Comparison of ENCODE assay signal across 10 cellular contexts in the genomic region with DNA sequence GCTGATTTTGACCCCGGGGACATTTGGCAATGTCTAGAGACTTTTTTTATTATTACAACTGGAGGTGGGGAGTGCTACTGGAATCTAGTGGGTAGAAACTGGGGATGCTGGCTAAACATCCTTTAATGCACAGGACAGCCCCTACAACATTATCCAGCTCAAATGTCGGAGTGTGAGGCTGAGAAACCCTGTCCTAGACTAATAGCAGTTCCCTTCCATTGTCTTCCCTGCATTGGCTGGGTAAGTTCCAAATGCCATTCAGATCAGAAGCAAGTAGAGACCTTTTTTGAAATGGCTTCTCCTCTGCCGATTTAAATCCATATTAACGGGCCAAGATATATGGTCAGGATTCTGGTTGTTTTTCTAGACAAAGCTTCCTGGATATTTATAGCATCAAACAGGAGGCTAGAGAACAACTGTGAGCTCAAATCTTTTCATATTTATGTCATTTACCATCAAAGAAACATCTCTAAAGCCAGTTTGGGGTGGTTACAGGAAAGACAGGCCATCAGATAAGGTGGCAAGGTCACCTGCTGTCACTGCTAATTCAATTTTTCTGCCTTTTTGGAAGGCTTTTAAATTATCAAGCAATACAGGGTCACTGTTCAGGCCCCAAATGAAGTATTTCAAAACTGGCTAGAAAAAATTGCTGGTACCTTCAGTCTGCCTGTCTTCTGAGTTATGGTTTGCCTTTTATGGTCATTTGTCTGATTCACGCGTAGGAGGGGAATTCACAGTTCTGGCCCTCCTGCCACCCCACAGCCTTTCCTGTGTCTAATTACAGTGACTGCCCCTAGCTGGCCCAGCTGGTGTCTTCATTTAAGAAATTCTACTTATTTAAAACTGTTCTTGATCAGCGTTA. TPM values are rescaled to one million over a fixed set of nuclear protein-coding genes. Genes with fewer than 3 reads are reported as not detected.
A peak's percentile ranks its signal among the peaks of the same experiment; 100 is the strongest.
DNase-seq lines count a peak whose midpoint lies in the region; ATAC-seq, FAIRE-seq and TF ChIP-seq lines count a peak whose summit lies in the region.
"Had no signal": no experiment of that assay in that cellular context is flagged by ENCODE, and none has a peak within 500 bp of the region (broad histone marks: within the 10 kb centered on the region; RNA-seq: fewer than 3 reads in every experiment).

No MANE protein-coding gene starts in this region.

- intact Hi-C loops in heart right ventricle (cut with DNase I): no loop called here
- intact Hi-C loops in cardiac septum (cut with DNase I): loop anchor here (5.0 kb wide), 1 partner anchor 57 kb away; a partner anchor contains a TSS
- intact Hi-C loops in kidney (cut with DNase I): no loop called here

- FAIRE-seq in kidney (lab: Jason Lieb, UNC): no peak
- FAIRE-seq: G401.6 had no signal

- H3K4me1 Mint-ChIP-seq in natural killer cell treated with Interleukin-12 subunit alpha and Interleukin-12 subunit beta and Interleukin-15 and Interleukin-18, amount 100 ng/mL, for 72 hours (ENCODE audit: low read depth in 2 of 2): peaks cover 48 to 49% of the 10 kb centered on the region in 2 donors

- peaks cover 3% of the 10 kb centered on the region for H3K9me3 Mint-ChIP-seq in natural killer cell treated with Interleukin-12 subunit alpha and Interleukin-12 subunit beta and Interleukin-15 and Interleukin-18, amount 100 ng/mL, for 72 hours

- H3K36me3 ChIP-seq in heart right ventricle (peaks cover 0 to 93% (median 21%) of the 10 kb centered on the region in 9 donors), kidney (ENCODE audit: control insufficient read depth in 1 of 2, insufficient read depth in 2 of 2, low read length in 2 of 2) (peaks cover 15 to 16% of the 10 kb centered on the region in 2 donors)

- WGBS in heart right ventricle, 2 donors: 67 to 69% methylated on average over 7 of the region's 7 CpGs

- TF ChIP-seq CTCF in heart right ventricle (IDR thresholded peaks at IDR 0.05) (no peak), cardiac fibroblast (IDR thresholded peaks at IDR 0.05; ENCODE audit: low read depth, low read length) (no peak), kidney (IDR thresholded peaks at IDR 0.05; ENCODE audit: borderline replicate concordance, extremely low read depth, insufficient read depth) (no peak)

- no peaks in the 10 kb centered on the region for H3K27me3 Mint-ChIP-seq in natural killer cell treated with Interleukin-12 subunit alpha and Interleukin-12 subunit beta and Interleukin-15 and Interleukin-18, amount 100 ng/mL, for 72 hours

- H3K4me1 ChIP-seq in heart right ventricle (peaks cover 3 to 25% (median 16%) of the 10 kb centered on the region in 9 donors), kidney (ENCODE audit: control insufficient read depth in 1 of 2, insufficient read depth in 1 of 2, low read depth in 1 of 2, low read length in 2 of 2) (peaks cover 6% of the 10 kb centered on the region in 2 donors)

- peak overlapping the region in 6 of 10 donors; percentile 3 to 82 (median 16) for H3K27ac ChIP-seq in heart right ventricle
- no peak overlapping the region for H3K27ac ChIP-seq in substantia nigra (ENCODE audit: low read depth, low read length, poor library complexity, severe bottlenecking)
- peak overlapping the region in 1 of 2 donors; percentile 32 for H3K27ac ChIP-seq in kidney (ENCODE audit: low read depth in 2 of 2, low read length in 2 of 2)

- peak overlapping the region; percentile 96 to 97 for H3K27ac Mint-ChIP-seq in natural killer cell treated with Interleukin-12 subunit alpha and Interleukin-12 subunit beta and Interleukin-15 and Interleukin-18, amount 100 ng/mL, for 72 hours

- no peaks in the 10 kb centered on the region for H3K27me3 ChIP-seq in heart right ventricle
- H3K27me3 ChIP-seq: heart left ventricle had no signal

- ATAC-seq in heart right ventricle: no peak
- peak; percentile 98 for ATAC-seq in HG02981 (IDR thresholded peaks at IDR 0.05; ENCODE audit: unreplicated experiment)
- ATAC-seq in natural killer cell treated with Interleukin-12 subunit alpha and Interleukin-12 subunit beta and Interleukin-15 and Interleukin-18, amount 100 ng/mL, for 72 hours: peak; percentile 94 to 96

- DNase-seq in heart right ventricle (no peak), cardiac septum (ENCODE audit: low spot score) (no peak), RPMI7951 (ENCODE audit: low read depth) (peak; percentile 87), cardiac fibroblast (ENCODE audit: low read depth in 2 of 2) (peak; percentile 85 to 88), substantia nigra (lab: John Stamatoyannopoulos, UW) (no peak), kidney (no peak)
- DNase-seq in natural killer cell treated with Interleukin-12 subunit alpha and Interleukin-12 subunit beta and Interleukin-15 and Interleukin-18, amount 100 ng/mL, for 72 hours (ENCODE audit: low spot score): peak; percentile 86
- DNase-seq: heart left ventricle had no signal

- H3K36me3 Mint-ChIP-seq in natural killer cell treated with Interleukin-12 subunit alpha and Interleukin-12 subunit beta and Interleukin-15 and Interleukin-18, amount 100 ng/mL, for 72 hours: peaks cover 24% of the 10 kb centered on the region

- peak overlapping the region; percentile 64 for H3K4me3 Mint-ChIP-seq in natural killer cell treated with Interleukin-12 subunit alpha and Interleukin-12 subunit beta and Interleukin-15 and Interleukin-18, amount 100 ng/mL, for 72 hours

- H3K9ac ChIP-seq in kidney (ENCODE audit: low read length in 2 of 2): no peak overlapping the region

- H3K4me3 ChIP-seq in heart right ventricle: no peak overlapping the region
- no peak overlapping the region for H3K4me3 ChIP-seq in cardiac fibroblast (replicated peaks in 1 of 2; ENCODE audit: low read depth in 2 of 2, low read length in 2 of 2)
- H3K4me3 ChIP-seq in kidney (ENCODE audit: low read length in 2 of 2): no peak overlapping the region
- H3K4me3 ChIP-seq: heart left ventricle had no signal

- H3K9me3 ChIP-seq in heart right ventricle (no peaks in the 10 kb centered on the region), kidney (ENCODE audit: control insufficient read depth in 1 of 2, low read length in 2 of 2) (no peaks in the 10 kb centered on the region)
- H3K9me3 ChIP-seq: heart left ventricle had no signal

RNA-seq across cellular contexts. Expression of a gene that starts 20.1 kb away (rescaled TPM):
- under 1 TPM; 0.12 to 0.51 (median 0.20) TPM for total RNA-seq in heart right ventricle
- under 1 TPM; 0.07 to 0.09 TPM for polyA plus RNA-seq in heart right ventricle
- 0.51 TPM for total RNA-seq in cardiac septum
- 0.36 and 0.59 TPM in 2 replicates for total RNA-seq in RPMI7951 (2014; rRNA removed; shearing (Covaris generic))
- total RNA-seq in natural killer cell treated with Interleukin-12 subunit alpha and Interleukin-12 subunit beta and Interleukin-15 and Interleukin-18, amount 100 ng/mL, for 72 hours: 1 to 10 TPM; 2.0 to 2.2 TPM
- total RNA-seq in kidney: 5.1 TPM
- 0.71 TPM for polyA plus RNA-seq in kidney (ENCODE audit: insufficient read depth, low read depth, low replicate concordance)

RNA-seq across cellular contexts. Expression of a gene that starts 57.1 kb away (rescaled TPM):
- total RNA-seq in heart right ventricle (10 to 100 TPM; 49.8 to 85.2 (median 66.9) TPM), cardiac septum (46.3 TPM), kidney (76.1 TPM)
- polyA plus RNA-seq in heart right ventricle (10 to 100 TPM; 34.5 to 47.7 TPM), kidney (ENCODE audit: insufficient read depth, low read depth, low replicate concordance) (73.0 TPM)
- total RNA-seq in RPMI7951 (2014; rRNA removed; shearing (Covaris generic)): 39.2 and 46.5 TPM in 2 replicates
- 100 to 1,000 TPM; 165 to 297 TPM for total RNA-seq in natural killer cell treated with Interleukin-12 subunit alpha and Interleukin-12 subunit beta and Interleukin-15 and Interleukin-18, amount 100 ng/mL, for 72 hours

RNA-seq across cellular contexts. Expression of a gene that starts 58.4 kb away (rescaled TPM):
- total RNA-seq in heart right ventricle (10 to 100 TPM; 17.4 to 24.7 (median 21.2) TPM), cardiac septum (21.4 TPM), kidney (17.8 TPM)
- polyA plus RNA-seq in heart right ventricle (10 to 100 TPM in 1 of 2 donors, 1 to 10 TPM in 1; 3.0 to 13.5 TPM), kidney (ENCODE audit: insufficient read depth, low read depth, low replicate concordance) (4.3 TPM)
- 3.8 and 8.3 TPM in 2 replicates for total RNA-seq in RPMI7951 (2014; rRNA removed; shearing (Covaris generic))
- 10 to 100 TPM; 15.2 to 21.4 TPM for total RNA-seq in natural killer cell treated with Interleukin-12 subunit alpha and Interleukin-12 subunit beta and Interleukin-15 and Interleukin-18, amount 100 ng/mL, for 72 hours

RNA-seq across cellular contexts. Expression of a gene that starts 59.4 kb away (rescaled TPM):
- total RNA-seq in heart right ventricle (10 to 100 TPM; 17.4 to 26.4 (median 20.6) TPM), cardiac septum (25.4 TPM), kidney (46.8 TPM)
- polyA plus RNA-seq in heart right ventricle (10 to 100 TPM in 1 of 2 donors, 1 to 10 TPM in 1; 5.6 to 26.0 TPM), kidney (ENCODE audit: insufficient read depth, low read depth, low replicate concordance) (13.3 TPM)
- total RNA-seq in RPMI7951 (2014; rRNA removed; shearing (Covaris generic)): 28.0 and 33.0 TPM in 2 replicates
- 10 to 100 TPM; 42.5 to 46.8 TPM for total RNA-seq in natural killer cell treated with Interleukin-12 subunit alpha and Interleukin-12 subunit beta and Interleukin-15 and Interleukin-18, amount 100 ng/mL, for 72 hours

Comparison
In these comparisons a context has a peak if more than half of its experiments do, and no peak if none do; other contexts are left out.
1. ATAC-seq: peak in HG02981 (single experiment) and natural killer cell treated with Interleukin-12 subunit alpha and Interleukin-12 subunit beta and Interleukin-15 and Interleukin-18, amount 100 ng/mL, for 72 hours (2 of 2); none in heart right ventricle (0 of 8).
2. DNase-seq: peak in RPMI7951 (single experiment), cardiac fibroblast (2 of 2) and natural killer cell treated with Interleukin-12 subunit alpha and Interleukin-12 subunit beta and Interleukin-15 and Interleukin-18, amount 100 ng/mL, for 72 hours (single experiment); none in heart right ventricle (0 of 2), cardiac septum (single experiment), substantia nigra (0 of 49) and kidney (single experiment).